1 cellular context compared by ENCODE assay signal in the genomic region with DNA sequence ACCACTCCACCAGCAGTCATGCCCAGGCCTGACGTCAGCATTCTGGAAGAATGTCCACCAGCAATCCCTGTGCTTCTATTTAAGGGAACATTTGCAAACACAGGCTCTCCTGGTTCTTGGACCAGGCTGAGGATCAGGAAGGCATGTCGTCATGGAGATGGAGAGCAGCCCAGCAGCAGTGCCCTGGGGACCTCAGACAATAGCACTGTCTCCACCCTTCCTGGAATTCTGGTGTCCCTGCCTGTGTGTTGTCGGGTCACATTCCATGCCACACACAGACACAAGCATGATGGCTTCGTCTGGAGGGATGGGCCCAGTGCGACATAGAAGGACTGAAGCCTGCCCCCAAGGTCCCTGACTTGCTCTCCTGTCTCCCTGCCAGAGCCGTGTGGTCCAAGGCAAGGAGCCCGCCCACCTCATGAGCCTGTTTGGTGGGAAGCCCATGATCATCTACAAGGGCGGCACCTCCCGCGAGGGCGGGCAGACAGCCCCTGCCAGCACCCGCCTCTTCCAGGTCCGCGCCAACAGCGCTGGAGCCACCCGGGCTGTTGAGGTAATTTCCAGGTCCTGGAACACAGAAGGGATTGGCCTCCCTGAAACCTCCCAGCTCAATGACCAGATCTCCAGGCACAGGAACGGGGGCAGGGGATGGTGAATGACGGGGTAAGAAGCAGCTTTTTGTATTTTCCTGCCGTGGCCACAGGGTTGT.
TF ChIP-seq lines count a peak whose summit lies in the region.

No MANE protein-coding gene starts in this region.

TF ChIP-seq in GM23338, 12 proteins besides CTCF, POLR2A, EP300 and RAD21 (continued from another document):
- TF ChIP-seq, protein P1, sequence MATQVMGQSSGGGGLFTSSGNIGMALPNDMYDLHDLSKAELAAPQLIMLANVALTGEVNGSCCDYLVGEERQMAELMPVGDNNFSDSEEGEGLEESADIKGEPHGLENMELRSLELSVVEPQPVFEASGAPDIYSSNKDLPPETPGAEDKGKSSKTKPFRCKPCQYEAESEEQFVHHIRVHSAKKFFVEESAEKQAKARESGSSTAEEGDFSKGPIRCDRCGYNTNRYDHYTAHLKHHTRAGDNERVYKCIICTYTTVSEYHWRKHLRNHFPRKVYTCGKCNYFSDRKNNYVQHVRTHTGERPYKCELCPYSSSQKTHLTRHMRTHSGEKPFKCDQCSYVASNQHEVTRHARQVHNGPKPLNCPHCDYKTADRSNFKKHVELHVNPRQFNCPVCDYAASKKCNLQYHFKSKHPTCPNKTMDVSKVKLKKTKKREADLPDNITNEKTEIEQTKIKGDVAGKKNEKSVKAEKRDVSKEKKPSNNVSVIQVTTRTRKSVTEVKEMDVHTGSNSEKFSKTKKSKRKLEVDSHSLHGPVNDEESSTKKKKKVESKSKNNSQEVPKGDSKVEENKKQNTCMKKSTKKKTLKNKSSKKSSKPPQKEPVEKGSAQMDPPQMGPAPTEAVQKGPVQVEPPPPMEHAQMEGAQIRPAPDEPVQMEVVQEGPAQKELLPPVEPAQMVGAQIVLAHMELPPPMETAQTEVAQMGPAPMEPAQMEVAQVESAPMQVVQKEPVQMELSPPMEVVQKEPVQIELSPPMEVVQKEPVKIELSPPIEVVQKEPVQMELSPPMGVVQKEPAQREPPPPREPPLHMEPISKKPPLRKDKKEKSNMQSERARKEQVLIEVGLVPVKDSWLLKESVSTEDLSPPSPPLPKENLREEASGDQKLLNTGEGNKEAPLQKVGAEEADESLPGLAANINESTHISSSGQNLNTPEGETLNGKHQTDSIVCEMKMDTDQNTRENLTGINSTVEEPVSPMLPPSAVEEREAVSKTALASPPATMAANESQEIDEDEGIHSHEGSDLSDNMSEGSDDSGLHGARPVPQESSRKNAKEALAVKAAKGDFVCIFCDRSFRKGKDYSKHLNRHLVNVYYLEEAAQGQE (IDR thresholded peaks at IDR 0.05; ENCODE audit: unreplicated experiment), result no peak
- TF ChIP-seq, protein P2, sequence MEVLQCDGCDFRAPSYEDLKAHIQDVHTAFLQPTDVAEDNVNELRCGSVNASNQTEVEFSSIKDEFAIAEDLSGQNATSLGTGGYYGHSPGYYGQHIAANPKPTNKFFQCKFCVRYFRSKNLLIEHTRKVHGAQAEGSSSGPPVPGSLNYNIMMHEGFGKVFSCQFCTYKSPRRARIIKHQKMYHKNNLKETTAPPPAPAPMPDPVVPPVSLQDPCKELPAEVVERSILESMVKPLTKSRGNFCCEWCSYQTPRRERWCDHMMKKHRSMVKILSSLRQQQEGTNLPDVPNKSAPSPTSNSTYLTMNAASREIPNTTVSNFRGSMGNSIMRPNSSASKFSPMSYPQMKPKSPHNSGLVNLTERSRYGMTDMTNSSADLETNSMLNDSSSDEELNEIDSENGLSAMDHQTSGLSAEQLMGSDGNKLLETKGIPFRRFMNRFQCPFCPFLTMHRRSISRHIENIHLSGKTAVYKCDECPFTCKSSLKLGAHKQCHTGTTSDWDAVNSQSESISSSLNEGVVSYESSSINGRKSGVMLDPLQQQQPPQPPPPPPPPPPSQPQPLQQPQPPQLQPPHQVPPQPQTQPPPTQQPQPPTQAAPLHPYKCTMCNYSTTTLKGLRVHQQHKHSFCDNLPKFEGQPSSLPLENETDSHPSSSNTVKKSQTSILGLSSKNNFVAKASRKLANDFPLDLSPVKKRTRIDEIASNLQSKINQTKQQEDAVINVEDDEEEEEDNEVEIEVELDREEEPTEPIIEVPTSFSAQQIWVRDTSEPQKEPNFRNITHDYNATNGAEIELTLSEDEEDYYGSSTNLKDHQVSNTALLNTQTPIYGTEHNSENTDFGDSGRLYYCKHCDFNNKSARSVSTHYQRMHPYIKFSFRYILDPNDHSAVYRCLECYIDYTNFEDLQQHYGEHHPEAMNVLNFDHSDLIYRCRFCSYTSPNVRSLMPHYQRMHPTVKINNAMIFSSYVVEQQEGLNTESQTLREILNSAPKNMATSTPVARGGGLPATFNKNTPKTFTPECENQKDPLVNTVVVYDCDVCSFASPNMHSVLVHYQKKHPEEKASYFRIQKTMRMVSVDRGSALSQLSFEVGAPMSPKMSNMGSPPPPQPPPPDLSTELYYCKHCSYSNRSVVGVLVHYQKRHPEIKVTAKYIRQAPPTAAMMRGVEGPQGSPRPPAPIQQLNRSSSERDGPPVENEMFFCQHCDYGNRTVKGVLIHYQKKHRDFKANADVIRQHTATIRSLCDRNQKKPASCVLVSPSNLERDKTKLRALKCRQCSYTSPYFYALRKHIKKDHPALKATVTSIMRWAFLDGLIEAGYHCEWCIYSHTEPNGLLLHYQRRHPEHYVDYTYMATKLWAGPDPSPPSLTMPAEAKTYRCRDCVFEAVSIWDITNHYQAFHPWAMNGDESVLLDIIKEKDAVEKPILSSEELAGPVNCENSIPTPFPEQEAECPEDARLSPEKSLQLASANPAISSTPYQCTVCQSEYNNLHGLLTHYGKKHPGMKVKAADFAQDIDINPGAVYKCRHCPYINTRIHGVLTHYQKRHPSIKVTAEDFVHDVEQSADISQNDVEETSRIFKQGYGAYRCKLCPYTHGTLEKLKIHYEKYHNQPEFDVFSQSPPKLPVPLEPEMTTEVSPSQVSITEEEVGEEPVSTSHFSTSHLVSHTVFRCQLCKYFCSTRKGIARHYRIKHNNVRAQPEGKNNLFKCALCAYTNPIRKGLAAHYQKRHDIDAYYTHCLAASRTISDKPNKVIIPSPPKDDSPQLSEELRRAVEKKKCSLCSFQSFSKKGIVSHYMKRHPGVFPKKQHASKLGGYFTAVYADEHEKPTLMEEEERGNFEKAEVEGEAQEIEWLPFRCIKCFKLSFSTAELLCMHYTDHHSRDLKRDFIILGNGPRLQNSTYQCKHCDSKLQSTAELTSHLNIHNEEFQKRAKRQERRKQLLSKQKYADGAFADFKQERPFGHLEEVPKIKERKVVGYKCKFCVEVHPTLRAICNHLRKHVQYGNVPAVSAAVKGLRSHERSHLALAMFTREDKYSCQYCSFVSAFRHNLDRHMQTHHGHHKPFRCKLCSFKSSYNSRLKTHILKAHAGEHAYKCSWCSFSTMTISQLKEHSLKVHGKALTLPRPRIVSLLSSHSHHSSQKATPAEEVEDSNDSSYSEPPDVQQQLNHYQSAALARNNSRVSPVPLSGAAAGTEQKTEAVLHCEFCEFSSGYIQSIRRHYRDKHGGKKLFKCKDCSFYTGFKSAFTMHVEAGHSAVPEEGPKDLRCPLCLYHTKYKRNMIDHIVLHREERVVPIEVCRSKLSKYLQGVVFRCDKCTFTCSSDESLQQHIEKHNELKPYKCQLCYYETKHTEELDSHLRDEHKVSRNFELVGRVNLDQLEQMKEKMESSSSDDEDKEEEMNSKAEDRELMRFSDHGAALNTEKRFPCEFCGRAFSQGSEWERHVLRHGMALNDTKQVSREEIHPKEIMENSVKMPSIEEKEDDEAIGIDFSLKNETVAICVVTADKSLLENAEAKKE (CRISPR knock-in tag; IDR thresholded peaks at IDR 0.05), result no peak
- TF ChIP-seq POLR2AphosphoS5 (IDR thresholded peaks at IDR 0.05; ENCODE audit: low read depth) (no peak), NANOG (IDR thresholded peaks at IDR 0.05; ENCODE audit: borderline replicate concordance) (no peak), EZH2 (IDR thresholded peaks at IDR 0.05; ENCODE audit: low read depth, unreplicated experiment) (no peak), ZNF114 (CRISPR knock-in tag; IDR thresholded peaks at IDR 0.05) (no peak), ZNF331 (CRISPR knock-in tag; IDR thresholded peaks at IDR 0.05; ENCODE audit: low read depth) (no peak), CREB1 (CRISPR knock-in tag; IDR thresholded peaks at IDR 0.05; ENCODE audit: low read depth) (no peak)
- TF ChIP-seq, protein P3, sequence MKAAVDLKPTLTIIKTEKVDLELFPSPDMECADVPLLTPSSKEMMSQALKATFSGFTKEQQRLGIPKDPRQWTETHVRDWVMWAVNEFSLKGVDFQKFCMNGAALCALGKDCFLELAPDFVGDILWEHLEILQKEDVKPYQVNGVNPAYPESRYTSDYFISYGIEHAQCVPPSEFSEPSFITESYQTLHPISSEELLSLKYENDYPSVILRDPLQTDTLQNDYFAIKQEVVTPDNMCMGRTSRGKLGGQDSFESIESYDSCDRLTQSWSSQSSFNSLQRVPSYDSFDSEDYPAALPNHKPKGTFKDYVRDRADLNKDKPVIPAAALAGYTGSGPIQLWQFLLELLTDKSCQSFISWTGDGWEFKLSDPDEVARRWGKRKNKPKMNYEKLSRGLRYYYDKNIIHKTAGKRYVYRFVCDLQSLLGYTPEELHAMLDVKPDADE (IDR thresholded peaks at IDR 0.05), result no peak
